20 cellular contexts compared by ENCODE assay signal in the genomic region with DNA sequence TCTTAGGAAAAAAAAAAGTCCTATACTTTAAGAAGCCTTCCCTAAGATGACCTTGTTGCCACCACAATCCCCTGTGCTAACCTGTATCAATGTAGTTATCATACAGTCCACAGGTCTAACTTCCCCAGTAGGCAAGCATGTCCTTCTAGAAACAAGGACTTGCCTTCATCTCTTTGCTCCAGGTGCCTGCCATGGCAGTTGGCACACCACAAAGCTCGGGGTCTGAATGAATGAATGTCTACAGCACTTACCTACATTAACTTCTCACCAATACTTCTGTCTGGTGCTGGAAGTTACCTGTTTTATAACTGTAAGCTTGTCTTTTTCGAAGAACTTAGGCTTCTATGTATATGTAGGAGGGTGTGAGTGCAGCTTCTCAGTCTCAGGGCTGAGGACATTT. TPM values are rescaled to one million over a fixed set of nuclear protein-coding genes. Genes with fewer than 3 reads are reported as not detected.
DNase-seq lines count a peak whose midpoint lies in the region; ATAC-seq, FAIRE-seq and TF ChIP-seq lines count a peak whose summit lies in the region.
"Had no signal": no experiment of that assay in that cellular context is flagged by ENCODE, and none has a peak within 500 bp of the region (broad histone marks: within the 10 kb centered on the region; RNA-seq: fewer than 3 reads in every experiment).

No MANE protein-coding gene starts in this region.

- WGBS in small intestine, 3 donors, result 89 to 92% (median 92%) methylated on average over 2 of the region's 2 CpGs

- no peaks in the 10 kb centered on the region for H3K4me1 ChIP-seq in small intestine (ENCODE audit: control insufficient read depth in 2 of 2, insufficient read depth in 1 of 2, low read depth in 1 of 2, low read length in 1 of 2)
- no peaks in the 10 kb centered on the region for H3K4me1 ChIP-seq in CD8-positive, alpha-beta T cell (ENCODE audit: insufficient read depth, low read length)

- TF ChIP-seq CTCF in CD14-positive monocyte (IDR thresholded peaks at IDR 0.05) (no peak), activated B cell treated with CpG ODN at 0.5 μM for 24 hours (IDR thresholded peaks at IDR 0.05) (no peak), foreskin fibroblast (IDR thresholded peaks at IDR 0.05; ENCODE audit: low read depth, low read length) (no peak)
- no peak for TF ChIP-seq CTCF in CD8-positive, alpha-beta T cell (IDR thresholded peaks at IDR 0.05)

- H3K36me3 ChIP-seq in small intestine (ENCODE audit: control insufficient read depth in 2 of 2, insufficient read depth in 2 of 2, low read length in 2 of 2), result no peaks in the 10 kb centered on the region
- H3K36me3 ChIP-seq in CD8-positive, alpha-beta T cell (ENCODE audit: insufficient read depth, low read length), result no peaks in the 10 kb centered on the region
- H3K36me3 ChIP-seq: left ventricle myocardium inferior, pancreas had no signal

- H3K9me3 Mint-ChIP-seq in CD14-positive monocyte (peaks cover 0 to 4% (median 0%) of the 10 kb centered on the region in 7 donors), activated B cell treated with CpG ODN at 0.5 μM for 24 hours (no peaks in the 10 kb centered on the region), T-cell (no peaks in the 10 kb centered on the region)
- no peaks in the 10 kb centered on the region for H3K9me3 Mint-ChIP-seq in CD8-positive, alpha-beta T cell
- H3K9me3 Mint-ChIP-seq: CD8-positive, alpha-beta memory T cell; central memory CD8-positive, alpha-beta T cell; naive thymus-derived CD4-positive, alpha-beta T cell had no signal

- H3K4me3 ChIP-seq in small intestine (ENCODE audit: low read depth in 1 of 2, low read length in 2 of 2) (no peak overlapping the region), foreskin fibroblast (ENCODE audit: low read depth in 1 of 2, low read length in 2 of 2) (no peak overlapping the region)
- H3K4me3 ChIP-seq in CD8-positive, alpha-beta T cell (ENCODE audit: low read depth, low read length), result no peak overlapping the region
- H3K4me3 ChIP-seq: left ventricle myocardium inferior, pancreas had no signal

- H3K36me3 Mint-ChIP-seq in CD14-positive monocyte, result peaks cover 22 to 41% of the 10 kb centered on the region in 2 donors
- peaks cover 2% of the 10 kb centered on the region for H3K36me3 Mint-ChIP-seq in activated B cell treated with CpG ODN at 0.5 μM for 24 hours (ENCODE audit: low read depth)
- H3K36me3 Mint-ChIP-seq in T-cell, result peaks cover 4% of the 10 kb centered on the region
- H3K36me3 Mint-ChIP-seq in CD8-positive, alpha-beta T cell, result peaks cover 2% of the 10 kb centered on the region

- H3K4me1 Mint-ChIP-seq in CD14-positive monocyte (peaks cover 51% of the 10 kb centered on the region), activated B cell treated with CpG ODN at 0.5 μM for 24 hours (peaks cover 30% of the 10 kb centered on the region), T-cell (peaks cover 15 to 27% (median 19%) of the 10 kb centered on the region in 3 donors)
- H3K4me1 Mint-ChIP-seq in CD8-positive, alpha-beta T cell (ENCODE audit: low read depth), result peaks cover 26% of the 10 kb centered on the region

- no peaks in the 10 kb centered on the region for H3K27me3 Mint-ChIP-seq in CD14-positive monocyte (ENCODE audit: low read depth in 3 of 3)
- no peaks in the 10 kb centered on the region for H3K27me3 Mint-ChIP-seq in activated B cell treated with CpG ODN at 0.5 μM for 24 hours
- no peaks in the 10 kb centered on the region for H3K27me3 Mint-ChIP-seq in T-cell
- no peaks in the 10 kb centered on the region for H3K27me3 Mint-ChIP-seq in CD8-positive, alpha-beta T cell (ENCODE audit: low read depth)
- H3K27me3 Mint-ChIP-seq: CD8-positive, alpha-beta memory T cell; central memory CD8-positive, alpha-beta T cell; naive thymus-derived CD4-positive, alpha-beta T cell had no signal

- H3K27me3 ChIP-seq in small intestine (ENCODE audit: control insufficient read depth in 2 of 2, insufficient read depth in 2 of 2, low read length in 2 of 2), result no peaks in the 10 kb centered on the region
- no peaks in the 10 kb centered on the region for H3K27me3 ChIP-seq in CD8-positive, alpha-beta T cell (ENCODE audit: insufficient read depth, low read length)
- H3K27me3 ChIP-seq: pancreas had no signal

- intact Hi-C loops in CD14-positive monocyte (cut with micrococcal nuclease) (loop anchor here in 1 of 2 donors (1.0 to 10.0 kb wide), 2 partner anchors 66 to 138 kb away; no protein-coding TSS in a partner anchor), activated B cell treated with CpG ODN at 0.5 μM for 24 hours (cut with micrococcal nuclease) (loop anchor here (1.0 to 5.0 kb wide), 6 partner anchors 18 to 624 kb away; a partner anchor contains a TSS)
- intact Hi-C loops in CD8-positive, alpha-beta T cell (cut with DNase I, micrococcal nuclease), result loop anchor here (5.0 to 10.0 kb wide), 2 partner anchors 119 to 436 kb away; no protein-coding TSS in a partner anchor

- H3K4me3 Mint-ChIP-seq in CD14-positive monocyte (no peak overlapping the region), activated B cell treated with CpG ODN at 0.5 μM for 24 hours (no peak overlapping the region), T-cell (no peak overlapping the region)
- no peak overlapping the region for H3K4me3 Mint-ChIP-seq in CD8-positive, alpha-beta T cell
- H3K4me3 Mint-ChIP-seq: CD8-positive, alpha-beta memory T cell; central memory CD8-positive, alpha-beta T cell had no signal

- FAIRE-seq in small intestine (lab: Jason Lieb, UNC), result no peak
- FAIRE-seq: pancreas had no signal

- POLR2A ChIA-PET in activated B cell treated with CpG ODN at 0.5 μM for 24 hours (lab: Charles Lee) (interaction anchor here (0.7 to 1.3 kb wide), 3 partner anchors 23 to 417 kb away, joined by 3 to 4 read pairs (median 3); a partner anchor contains a TSS), T-cell (lab: Charles Lee) (no interaction called here)
- POLR2A ChIA-PET in CD8-positive, alpha-beta T cell (lab: Charles Lee), result interaction anchor here (1.2 kb wide), 1 partner anchor 20 kb away, joined by 3 read pairs; no protein-coding TSS in a partner anchor

- H3K9me3 ChIP-seq in small intestine (ENCODE audit: control insufficient read depth, low read depth), result no peaks in the 10 kb centered on the region
- no peaks in the 10 kb centered on the region for H3K9me3 ChIP-seq in CD8-positive, alpha-beta T cell (ENCODE audit: low read length)
- H3K9me3 ChIP-seq: left ventricle myocardium inferior, pancreas had no signal

- H3K27ac ChIP-seq in small intestine (ENCODE audit: low read depth in 1 of 2, low read length in 1 of 2), result peak overlapping the region; percentile 9 to 49
- no peak overlapping the region for H3K27ac ChIP-seq in CD8-positive, alpha-beta T cell (ENCODE audit: low read depth, low read length)

- DNase-seq in CD14-positive monocyte (ENCODE audit: low spot score) (no peak), activated B cell treated with CpG ODN at 0.5 μM for 24 hours (no peak), islet precursor cell (peak; percentile 51), small intestine (no peak), T-cell (no peak), foreskin fibroblast (no peak)
- no peak for DNase-seq in CD8-positive, alpha-beta T cell
- DNase-seq: activated CD4-positive, alpha-beta T cell treated with anti-CD3 and anti-CD28 coated beads for 1 hour; activated effector memory CD4-positive, alpha-beta T cell treated with Interleukin-2 at 50 U/mL for 16 hours; amniotic stem cell; effector CD8-positive, alpha-beta T cell; left ventricle myocardium inferior; NCI-H187; NCI-H226; stimulated activated CD4-positive, alpha-beta T cell treated with anti-CD3 and anti-CD28 coated beads, Interleukin-4, amount 100 ng/mL, for 1 hour had no signal

- CTCF ChIA-PET in activated B cell treated with CpG ODN at 0.5 μM for 24 hours (lab: Charles Lee) (interaction anchor here (0.7 to 3.0 kb wide), 5 partner anchors 9 to 73 kb away, joined by 3 to 17 read pairs (median 3); a partner anchor contains a TSS), T-cell (lab: Charles Lee) (interaction anchor here in 1 of 2 donors (0.6 to 1.3 kb wide), 3 partner anchors 9 to 38 kb away, joined by 3 to 5 read pairs (median 4); no protein-coding TSS in a partner anchor)
- CTCF ChIA-PET in CD8-positive, alpha-beta T cell (lab: Charles Lee), result interaction anchor here (1.0 to 1.6 kb wide), 4 partner anchors 13 to 272 kb away, joined by 3 to 4 read pairs (median 3); a partner anchor contains a TSS

- H3K27ac Mint-ChIP-seq in CD14-positive monocyte (peak overlapping the region; percentile 93 to 98 (median 96)), activated B cell treated with CpG ODN at 0.5 μM for 24 hours (peak overlapping the region; percentile 91), T-cell (no peak overlapping the region)
- H3K27ac Mint-ChIP-seq in CD8-positive, alpha-beta T cell, result no peak overlapping the region

- no peak for ATAC-seq in activated B cell treated with CpG ODN at 0.5 μM for 24 hours (ENCODE audit: low read depth)
- no peak for ATAC-seq in T-cell (replicated peaks in 1 of 4)
- ATAC-seq in GM18520 (IDR thresholded peaks at IDR 0.05; ENCODE audit: unreplicated experiment), result no peak
- no peak for ATAC-seq in CD8-positive, alpha-beta T cell

RNA-seq across cellular contexts. Expression of a gene that starts 23.4 kb away (rescaled TPM):
- 10 to 100 TPM; 15.8 to 17.7 TPM for polyA plus RNA-seq in CD14-positive monocyte
- 25.7 and 28.8 TPM in 2 replicates for total RNA-seq in activated B cell treated with CpG ODN at 0.5 μM for 24 hours
- 10 to 100 TPM in 1 of 3 donors, 1 to 10 TPM in 2; 4.7 to 10.8 (median 7.8) TPM for polyA plus RNA-seq in small intestine
- total RNA-seq in T-cell, result 10 to 100 TPM; 12.7 to 19.0 (median 18.3) TPM
- total RNA-seq in CD8-positive, alpha-beta T cell, result 1 to 10 TPM; 7.4 to 9.6 TPM

Comparison
In these comparisons a context has a peak if more than half of its experiments do, and no peak if none do; other contexts are left out.
1. H3K27ac Mint-ChIP-seq: peak in CD14-positive monocyte (7 of 7) and activated B cell treated with CpG ODN at 0.5 μM for 24 hours (single experiment); none in T-cell (0 of 2) and CD8-positive, alpha-beta T cell (single experiment).
2. POLR2A ChIA-PET loops: an anchor here in activated B cell treated with CpG ODN at 0.5 μM for 24 hours (0.7 to 1.3 kb wide) and CD8-positive, alpha-beta T cell (1.2 kb wide); none called in T-cell.